ENCODE assay signal across 8 cellular contexts in genomic region chr15:72636519-72637282, GRCh38. TPM values are rescaled to one million over a fixed set of nuclear protein-coding genes. Genes with fewer than 3 reads are reported as not detected.
DNase-seq lines count a peak whose midpoint lies in the region; ATAC-seq and TF ChIP-seq lines count a peak whose summit lies in the region.
"Not testable (repeated sequence)": the region's sequence is repeated elsewhere in the genome, so short reads cannot be mapped to it uniquely, and the experiment has no call there.

No MANE protein-coding gene starts in this region.

- not testable (repeated sequence) for H2BK15ac ChIP-seq in H9 (ENCODE audit: low read depth, low read length)

- H3K79me2 ChIP-seq in H9 (ENCODE audit: insufficient read depth, low read length) = not testable (repeated sequence)

- not testable (repeated sequence) for H4K8ac ChIP-seq in H9 (replicated peaks; ENCODE audit: insufficient read length, low read depth, low read length)

- not testable (repeated sequence) for H3K27ac Mint-ChIP-seq in CD4-positive, alpha-beta T cell; H9; activated CD4-positive, alpha-beta memory T cell treated with anti-CD3 and anti-CD28 coated beads, Interleukin-2, amount 10 ng/mL, durations not matched to agents 7 days and 5 days

- DNase-seq in CD4-positive, alpha-beta T cell = peak in 8 of 10 experiments; percentile 6 to 57 (median 32)
- DNase-seq in H9 (peak; percentile 73), NB4 (ENCODE audit: low read depth) (peak; percentile 75), right cardiac atrium (peak; percentile 81 to 91 (median 91))
- DNase-seq in activated CD4-positive, alpha-beta memory T cell treated with anti-CD3 and anti-CD28 coated beads, Interleukin-2, amount 10 ng/mL, durations not matched to agents 7 days and 5 days = peak; percentile 77
- DNase-seq in central memory CD4-positive, alpha-beta T cell = peak; percentile 27
- DNase-seq in omental fat pad (ENCODE audit: low spot score) = not testable (repeated sequence)
- peak; percentile 26 to 65 for DNase-seq in stimulated activated CD8-positive, alpha-beta memory T cell treated with anti-CD3 and anti-CD28 coated beads, Interleukin-2, amount 100 ng/mL, for 48 hours (ENCODE audit: low read depth in 2 of 2)

- not testable (repeated sequence) for H4K91ac ChIP-seq in H9 (ENCODE audit: insufficient read length, low read depth, low read length)

- H2BK20ac ChIP-seq in H9 (ENCODE audit: low read depth, low read length, poor library complexity, severe bottlenecking) = not testable (repeated sequence)

- TF ChIP-seq CTCF in CD4-positive, alpha-beta T cell (IDR thresholded peaks at IDR 0.05); H9 (conservative IDR thresholded peaks at IDR 0.05); NB4 (IDR thresholded peaks at IDR 0.05; ENCODE audit: low read depth, low read length); omental fat pad (IDR thresholded peaks at IDR 0.05): not testable (repeated sequence)

- not testable (repeated sequence) for TF ChIP-seq POLR2A in NB4 (IDR thresholded peaks at IDR 0.05; ENCODE audit: extremely low read depth, insufficient read length)

- H2AFZ ChIP-seq in H9 (ENCODE audit: low read length) = not testable (repeated sequence)

- not testable (repeated sequence) for H3K27ac ChIP-seq in CD4-positive, alpha-beta T cell (ENCODE audit: low read depth, low read length); H9 (ENCODE audit: insufficient read length, low read depth, low read length); right cardiac atrium (ENCODE audit: low read length)

- not testable (repeated sequence) for H4K20me1 ChIP-seq in H9 (ENCODE audit: control insufficient read depth, insufficient read depth, insufficient read length)

- H3K9me3 Mint-ChIP-seq in CD4-positive, alpha-beta T cell; H9; activated CD4-positive, alpha-beta memory T cell treated with anti-CD3 and anti-CD28 coated beads, Interleukin-2, amount 10 ng/mL, durations not matched to agents 7 days and 5 days: not testable (repeated sequence)

- H3K18ac ChIP-seq in H9 (ENCODE audit: insufficient read length, low read depth, low read length) = not testable (repeated sequence)

- H3K4me2 ChIP-seq in H9 (ENCODE audit: insufficient read depth, insufficient read length, low read length) = not testable (repeated sequence)

- H3K4me3 ChIP-seq in NB4 (ENCODE audit: low read depth, low read length) = not testable (repeated sequence)
- peak overlapping the region; percentile 13 for H3K4me3 ChIP-seq in right cardiac atrium (ENCODE audit: low read length)

- not testable (repeated sequence) for H3K4me1 ChIP-seq in H9 (ENCODE audit: insufficient read depth, low read length); right cardiac atrium (ENCODE audit: control insufficient read depth, insufficient read depth, low read length)

- H3K23me2 ChIP-seq in H9 (ENCODE audit: insufficient read length, low read depth, low read length, poor library complexity, severe bottlenecking) = not testable (repeated sequence)

- not testable (repeated sequence) for H3K14ac ChIP-seq in H9 (ENCODE audit: insufficient read depth, low read length)

- POLR2A ChIA-PET in CD4-positive, alpha-beta T cell (lab: Charles Lee); activated CD4-positive, alpha-beta memory T cell treated with anti-CD3 and anti-CD28 coated beads, Interleukin-2, amount 10 ng/mL, durations not matched to agents 7 days and 5 days (lab: Charles Lee): not testable (repeated sequence)

- H3K4me1 Mint-ChIP-seq in CD4-positive, alpha-beta T cell (ENCODE audit: low read depth); H9; activated CD4-positive, alpha-beta memory T cell treated with anti-CD3 and anti-CD28 coated beads, Interleukin-2, amount 10 ng/mL, durations not matched to agents 7 days and 5 days: not testable (repeated sequence)

- H3K79me1 ChIP-seq in H9 (ENCODE audit: insufficient read depth, low read depth, low read length, poor library complexity, severe bottlenecking) = not testable (repeated sequence)

- peak; percentile 39 for ATAC-seq in CD4-positive, alpha-beta T cell (ENCODE audit: poor library complexity)
- ATAC-seq in right cardiac atrium (peak; percentile 90 to 94), omental fat pad (ENCODE audit: low FRiP score) (peak; percentile 82)

- not testable (repeated sequence) for H2BK12ac ChIP-seq in H9 (ENCODE audit: insufficient read length, low read depth, low read length)

- peak overlapping the region; percentile 68 for H3K4me3 Mint-ChIP-seq in CD4-positive, alpha-beta T cell
- not testable (repeated sequence) for H3K4me3 Mint-ChIP-seq in H9; activated CD4-positive, alpha-beta memory T cell treated with anti-CD3 and anti-CD28 coated beads, Interleukin-2, amount 10 ng/mL, durations not matched to agents 7 days and 5 days

- not testable (repeated sequence) for H3K9me3 ChIP-seq in CD4-positive, alpha-beta T cell (ENCODE audit: control insufficient read depth, low read length); H9 (ENCODE audit: control insufficient read depth, low read depth, low read length); right cardiac atrium (ENCODE audit: control insufficient read depth, low read length)

- H2AK5ac ChIP-seq in H9 (ENCODE audit: insufficient read length, low read length) = not testable (repeated sequence)

- no CpG with 5 or more reads among the region's 43 CpGs for WGBS in H9 (ENCODE audit: extremely low coverage, insufficient read length, low lambda C conversion rate)
- WGBS in right cardiac atrium = under 1% methylated on average over 22 of the region's 43 CpGs

- H2BK120ac ChIP-seq in H9 (ENCODE audit: low read depth, low read length, poor library complexity, severe bottlenecking) = not testable (repeated sequence)

- not testable (repeated sequence) for H3K56ac ChIP-seq in H9 (ENCODE audit: insufficient read length, low read depth, low read length)

- H2BK5ac ChIP-seq in H9 (ENCODE audit: insufficient read length, low read length) = not testable (repeated sequence)

- H3K27me3 Mint-ChIP-seq in CD4-positive, alpha-beta T cell; H9 (ENCODE audit: low read depth); activated CD4-positive, alpha-beta memory T cell treated with anti-CD3 and anti-CD28 coated beads, Interleukin-2, amount 10 ng/mL, durations not matched to agents 7 days and 5 days: not testable (repeated sequence)

- H3K9ac ChIP-seq in H9 (ENCODE audit: extremely low read depth, insufficient read length, low read length) = peak overlapping the region; percentile 62

- intact Hi-C loops in CD4-positive, alpha-beta T cell (cut with DNase I, micrococcal nuclease); right cardiac atrium (cut with DNase I): not testable (repeated sequence)

- H3K36me3 Mint-ChIP-seq in CD4-positive, alpha-beta T cell (ENCODE audit: low read depth); H9 (ENCODE audit: insufficient read depth in 1 of 3, low read depth in 3 of 3); activated CD4-positive, alpha-beta memory T cell treated with anti-CD3 and anti-CD28 coated beads, Interleukin-2, amount 10 ng/mL, durations not matched to agents 7 days and 5 days (ENCODE audit: low read depth): not testable (repeated sequence)

- CTCF ChIA-PET in CD4-positive, alpha-beta T cell (lab: Charles Lee); activated CD4-positive, alpha-beta memory T cell treated with anti-CD3 and anti-CD28 coated beads, Interleukin-2, amount 10 ng/mL, durations not matched to agents 7 days and 5 days (lab: Charles Lee): not testable (repeated sequence)

- not testable (repeated sequence) for H3K27me3 ChIP-seq in CD4-positive, alpha-beta T cell (ENCODE audit: control insufficient read depth, insufficient read depth, low read length); H9 (ENCODE audit: insufficient read depth, low read length); right cardiac atrium (ENCODE audit: control insufficient read depth, insufficient read depth)

- H3K23ac ChIP-seq in H9 (ENCODE audit: insufficient read length, low read depth, low read length) = not testable (repeated sequence)

- H3K4ac ChIP-seq in H9 (ENCODE audit: low read depth, low read length) = not testable (repeated sequence)

- H3T11ph ChIP-seq in H9 (ENCODE audit: low read length) = not testable (repeated sequence)

- H4K5ac ChIP-seq in H9 (ENCODE audit: insufficient read length, low read depth, low read length) = not testable (repeated sequence)

RNA-seq across cellular contexts. Expression of gene GOLGA6B, which starts 17.8 kb away (rescaled TPM):
- under 1 TPM in 1 of 2 experiments, not detected in 1; 0.22 TPM for total RNA-seq in CD4-positive, alpha-beta T cell
- total RNA-seq in H9 (2021) (0.33 and 0.75 TPM in 2 replicates), right cardiac atrium (not detected), omental fat pad (not detected)
- not detected for total RNA-seq in activated CD4-positive, alpha-beta memory T cell treated with anti-CD3 and anti-CD28 coated beads, Interleukin-2, amount 10 ng/mL, durations not matched to agents 7 days and 5 days
- not detected for polyA plus RNA-seq in right cardiac atrium

RNA-seq across cellular contexts. Expression of gene HIGD2B, which starts 49.3 kb away (rescaled TPM):
- under 1 TPM in 1 of 2 experiments, not detected in 1; 0.28 TPM for total RNA-seq in CD4-positive, alpha-beta T cell
- total RNA-seq in H9 (2021) (not detected in 2 replicates), right cardiac atrium (not detected), omental fat pad (not detected)
- under 1 TPM in 1 of 2 experiments, not detected in 1; 0.20 TPM for total RNA-seq in activated CD4-positive, alpha-beta memory T cell treated with anti-CD3 and anti-CD28 coated beads, Interleukin-2, amount 10 ng/mL, durations not matched to agents 7 days and 5 days
- not detected for polyA plus RNA-seq in right cardiac atrium

RNA-seq across cellular contexts. Expression of gene BBS4, which starts 49.3 kb away (rescaled TPM):
- 10 to 100 TPM in 1 of 2 experiments, 1 to 10 TPM in 1; 8.6 to 12.8 TPM for total RNA-seq in CD4-positive, alpha-beta T cell
- total RNA-seq in H9 (2021) (22.0 and 27.3 TPM in 2 replicates), right cardiac atrium (10 to 100 TPM in 1 of 4 donors, 1 to 10 TPM in 3; 8.9 to 13.8 (median 9.8) TPM), omental fat pad (10 to 100 TPM in 3 of 4 donors, 1 to 10 TPM in 1; 6.1 to 25.7 (median 16.2) TPM)
- total RNA-seq in activated CD4-positive, alpha-beta memory T cell treated with anti-CD3 and anti-CD28 coated beads, Interleukin-2, amount 10 ng/mL, durations not matched to agents 7 days and 5 days = 10 to 100 TPM; 14.5 to 16.2 TPM
- 7.0 TPM for polyA plus RNA-seq in right cardiac atrium

Comparison
In these comparisons a context has a peak if more than half of its experiments do, and no peak if none do; other contexts are left out.
1. ATAC-seq: peak in every context shown above with its lines; median percentile 92 in right cardiac atrium; 82 in omental fat pad; 39 in CD4-positive, alpha-beta T cell.